In the genomic region with DNA sequence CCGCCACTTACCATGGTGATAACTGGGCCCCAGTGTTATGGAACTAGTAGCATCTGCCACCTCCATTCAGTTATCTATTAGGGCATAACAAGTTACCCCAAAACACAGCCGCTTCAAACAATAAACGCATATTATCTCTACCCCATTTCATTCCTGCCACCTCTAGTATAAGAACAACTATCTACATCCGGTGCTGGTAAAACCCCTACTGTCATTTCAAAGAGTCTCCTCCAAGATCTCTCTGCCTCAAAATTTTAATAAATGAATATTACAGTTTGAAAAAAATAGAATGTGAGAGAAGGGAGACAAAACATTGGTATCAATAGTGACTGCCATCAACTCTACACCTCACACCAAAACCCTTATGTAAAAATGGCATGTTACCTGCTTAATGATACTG, we compare ENCODE assay signal across 29 cellular contexts.
"Had no signal": no experiment of that assay in that cellular context is flagged by ENCODE, and none has a peak within 500 bp of the region (broad histone marks: within the 10 kb centered on the region; RNA-seq: fewer than 3 reads in every experiment).

No MANE protein-coding gene starts in this region.

- H3K79me2 ChIP-seq: parathyroid adenoma had no signal

- H3K9ac ChIP-seq: parathyroid adenoma had no signal

- H3K36me3 Mint-ChIP-seq: natural killer cell treated with Interleukin-12 subunit alpha and Interleukin-12 subunit beta and Interleukin-15 and Interleukin-18, amount 100 ng/mL, for 72 hours; stimulated activated effector memory CD8-positive, alpha-beta T cell treated with anti-CD3 and anti-CD28 coated beads, Interleukin-12 subunit alpha, Interleukin-12 subunit beta, amount 100 ng/mL, for 72 hours; stimulated activated naive B cell treated with anti-CD40 and anti-IgM and Interleukin-4, amounts not matched to agents 10 μg/mL and 1 μg/mL and 100 μg/mL, for 72 hours had no signal

- H3K27me3 Mint-ChIP-seq: natural killer cell treated with Interleukin-12 subunit alpha and Interleukin-12 subunit beta and Interleukin-15 and Interleukin-18, amount 100 ng/mL, for 72 hours; progenitor cell of endocrine pancreas; stimulated activated naive CD8-positive, alpha-beta T cell treated with anti-CD3 and anti-CD28 coated beads, Interleukin-15, Interleukin-2, amounts not matched to agents 100 ng/mL and 50 ng/mL, for 24 hours had no signal

- H3K27me3 ChIP-seq: neutrophil, ovary, right lobe of liver, sigmoid colon, stomach, thyroid gland, tibial nerve, upper lobe of left lung, vagina had no signal

- H3K4me1 Mint-ChIP-seq: nephron progenitor cell, neural crest cell had no signal

- H3K27ac ChIP-seq: neutrophil, ovary, parathyroid adenoma, psoas muscle, right lobe of liver, sigmoid colon, stomach, thoracic aorta, thyroid gland, tibial nerve, upper lobe of left lung, vagina had no signal

- H3K4me3 ChIP-seq: ovary, psoas muscle, right lobe of liver, sigmoid colon, stomach, thoracic aorta, thyroid gland, tibial nerve, upper lobe of left lung, vagina had no signal

- H3K36me3 ChIP-seq: neutrophil, ovary, right lobe of liver, sigmoid colon, stomach, thoracic aorta, thyroid gland, tibial nerve, upper lobe of left lung, vagina had no signal

- H3K9me3 Mint-ChIP-seq: nephron progenitor cell; neural crest cell; stimulated activated effector memory CD8-positive, alpha-beta T cell treated with anti-CD3 and anti-CD28 coated beads, Interleukin-12 subunit alpha, Interleukin-12 subunit beta, amount 100 ng/mL, for 72 hours; stimulated activated naive B cell treated with anti-CD40 and anti-IgM and Interleukin-4, amounts not matched to agents 10 μg/mL and 1 μg/mL and 100 μg/mL, for 72 hours; stimulated activated naive CD8-positive, alpha-beta T cell treated with anti-CD3 and anti-CD28 coated beads, Interleukin-15, Interleukin-2, amounts not matched to agents 100 ng/mL and 50 ng/mL, for 24 hours had no signal

- H3K27ac Mint-ChIP-seq: natural killer cell treated with Interleukin-12 subunit alpha and Interleukin-12 subunit beta and Interleukin-15 and Interleukin-18, amount 100 ng/mL, for 72 hours; nephron progenitor cell; progenitor cell of endocrine pancreas; stimulated activated effector memory CD8-positive, alpha-beta T cell treated with anti-CD3 and anti-CD28 coated beads, Interleukin-12 subunit alpha, Interleukin-12 subunit beta, amount 100 ng/mL, for 72 hours; stimulated activated naive B cell treated with anti-CD40 and anti-IgM and Interleukin-4, amounts not matched to agents 10 μg/mL and 1 μg/mL and 100 μg/mL, for 72 hours; stimulated activated naive CD8-positive, alpha-beta T cell treated with anti-CD3 and anti-CD28 coated beads, Interleukin-15, Interleukin-2, amounts not matched to agents 100 ng/mL and 50 ng/mL, for 24 hours had no signal

- H3K4me3 Mint-ChIP-seq: natural killer cell treated with Interleukin-12 subunit alpha and Interleukin-12 subunit beta and Interleukin-15 and Interleukin-18, amount 100 ng/mL, for 72 hours; nephron progenitor cell; neural crest cell; stimulated activated effector memory CD8-positive, alpha-beta T cell treated with anti-CD3 and anti-CD28 coated beads, Interleukin-12 subunit alpha, Interleukin-12 subunit beta, amount 100 ng/mL, for 72 hours; stimulated activated naive B cell treated with anti-CD40 and anti-IgM and Interleukin-4, amounts not matched to agents 10 μg/mL and 1 μg/mL and 100 μg/mL, for 72 hours; stimulated activated naive CD8-positive, alpha-beta T cell treated with anti-CD3 and anti-CD28 coated beads, Interleukin-15, Interleukin-2, amounts not matched to agents 100 ng/mL and 50 ng/mL, for 24 hours had no signal

- ATAC-seq: natural killer cell treated with Interleukin-12 subunit alpha and Interleukin-12 subunit beta and Interleukin-15 and Interleukin-18, amount 100 ng/mL, for 72 hours; psoas muscle; right cardiac atrium; right lobe of liver; stimulated activated effector memory CD8-positive, alpha-beta T cell treated with anti-CD3 and anti-CD28 coated beads, Interleukin-12 subunit alpha, Interleukin-12 subunit beta, amount 100 ng/mL, for 72 hours; stimulated activated naive B cell treated with anti-CD40 and anti-IgM and Interleukin-4, amounts not matched to agents 10 μg/mL and 1 μg/mL and 100 μg/mL, for 72 hours had no signal

- H3K9me3 ChIP-seq: neutrophil, ovary, psoas muscle, right lobe of liver, sigmoid colon, stomach, thoracic aorta, thyroid gland, tibial nerve, upper lobe of left lung, vagina had no signal

- H2AFZ ChIP-seq: parathyroid adenoma had no signal

- DNase-seq: nephron progenitor cell; occipital lobe; ovary; posterior cingulate gyrus; psoas muscle; right cardiac atrium; right lobe of liver; sigmoid colon; small intestine; stimulated activated CD4-positive, alpha-beta T cell treated with anti-CD3 and anti-CD28 coated beads, Interleukin-15, amount 100 ng/mL, for 24 hours; stimulated activated CD4-positive, alpha-beta T cell treated with anti-CD3 and anti-CD28 coated beads, Interleukin-2, amount 100 ng/mL, for 24 hours; stimulated activated CD4-positive, alpha-beta T cell treated with anti-CD3 and anti-CD28 coated beads, Interleukin-2, amount 100 ng/mL, for 48 hours; stimulated activated CD4-positive, alpha-beta T cell treated with anti-CD3 and anti-CD28 coated beads, Interleukin-4, amount 100 ng/mL, for 24 hours; stimulated activated naive B cell treated with anti-CD40 and anti-IgM and Interleukin-4, amounts not matched to agents 10 μg/mL and 1 μg/mL and 100 μg/mL, for 72 hours; stimulated activated naive CD4-positive, alpha-beta T cell treated with Interleukin-2 at 50 U/mL for 16 hours; stomach; thyroid gland; trophoblast cell; upper lobe of left lung had no signal

- H3K4me1 ChIP-seq: parathyroid adenoma, psoas muscle, right lobe of liver, sigmoid colon, thyroid gland, tibial nerve, vagina had no signal
